Comparison of ENCODE assay signal across 8 cellular contexts in genomic region chr3:99499235-99499798, GRCh38.
A peak's percentile ranks its signal among the peaks of the same experiment; 100 is the strongest.
DNase-seq lines count a peak whose midpoint lies in the region; ATAC-seq and TF ChIP-seq lines count a peak whose summit lies in the region.

No MANE protein-coding gene starts in this region.

- H3K4me1 Mint-ChIP-seq in naive thymus-derived CD8-positive, alpha-beta T cell, result no peaks in the 10 kb centered on the region

- H3K9me3 Mint-ChIP-seq in naive thymus-derived CD8-positive, alpha-beta T cell, result peaks cover 0 to 6% (median 0%) of the 10 kb centered on the region in 9 donors

- H3K36me3 ChIP-seq in mammary epithelial cell (ENCODE audit: insufficient read depth, low read length) (no peaks in the 10 kb centered on the region), liver (ENCODE audit: control insufficient read depth in 4 of 4, insufficient read depth in 3 of 4, low read depth in 1 of 4, low read length in 3 of 4) (no peaks in the 10 kb centered on the region)

- POLR2A ChIA-PET in naive thymus-derived CD8-positive, alpha-beta T cell (lab: Charles Lee), result no interaction called here

- in situ Hi-C loops in mammary epithelial cell (cut with MboI; ENCODE audit: low sequenced_read_pairs in 2 of 2), result no loop called here

- dilution Hi-C loops in mammary epithelial cell (cut with HindIII; ENCODE audit: low sequenced_read_pairs), result no loop called here

- no peaks in the 10 kb centered on the region for H4K20me1 ChIP-seq in mammary epithelial cell (ENCODE audit: insufficient read depth, low read length)

- H3K27ac Mint-ChIP-seq in naive thymus-derived CD8-positive, alpha-beta T cell, result no peak overlapping the region

- CTCF ChIA-PET in mammary epithelial cell (lab: Charles Lee; ENCODE audit: low non-redundant PET), result interaction anchor here (0.6 to 1.1 kb wide), 3 partner anchors 138 to 480 kb away, joined by 4 to 29 read pairs (median 6); no protein-coding TSS in a partner anchor

- no peaks in the 10 kb centered on the region for H3K27me3 ChIP-seq in mammary epithelial cell (ENCODE audit: insufficient read depth, low read length)
- H3K27me3 ChIP-seq in liver (ENCODE audit: control insufficient read depth in 4 of 4, insufficient read depth in 4 of 4, low read length in 3 of 4), result no peaks in the 10 kb centered on the region

- H3K4me3 ChIP-seq in mammary epithelial cell (replicated peaks in 1 of 3; ENCODE audit: insufficient read depth in 1 of 3, low read depth in 2 of 3, low read length in 3 of 3) (no peak overlapping the region), liver (ENCODE audit: low read depth in 1 of 3, low read length in 3 of 3) (no peak overlapping the region)

- H3K4me1 ChIP-seq in mammary epithelial cell (ENCODE audit: insufficient read depth, low read length) (no peaks in the 10 kb centered on the region), liver (ENCODE audit: control insufficient read depth in 4 of 4, insufficient read depth in 4 of 4, low read length in 3 of 4) (no peaks in the 10 kb centered on the region)

- H3K36me3 Mint-ChIP-seq in naive thymus-derived CD8-positive, alpha-beta T cell, result no peaks in the 10 kb centered on the region

- BruUV-seq in mammary epithelial cell (replicated peaks; lab: Mats Ljungman, UMichigan), result no TSS peak

- no peak overlapping the region for H3K4me2 ChIP-seq in mammary epithelial cell (ENCODE audit: insufficient read depth, low read depth, low read length)

- no peaks in the 10 kb centered on the region for H3K79me2 ChIP-seq in mammary epithelial cell (ENCODE audit: insufficient read depth, low read length)

- 0% methylated on average over 1 of the region's 2 CpGs for WGBS in mammary epithelial cell (ENCODE audit: low coverage, missing lambda C conversion rate)
- 13% methylated on average over 2 of the region's 2 CpGs for WGBS in liver

- H3K27me3 Mint-ChIP-seq in naive thymus-derived CD8-positive, alpha-beta T cell, result no peaks in the 10 kb centered on the region

- DNase-seq in EH (ENCODE audit: low read depth), result peak; percentile 74
- DNase-seq in M059J (ENCODE audit: low read depth), result peak; percentile 74
- DNase-seq in mammary epithelial cell, result peak; percentile 28
- DNase-seq in naive thymus-derived CD8-positive, alpha-beta T cell, result no peak
- DNase-seq in central memory CD4-positive, alpha-beta T cell, result no peak
- no peak for DNase-seq in occipital lobe (lab: John Stamatoyannopoulos, UW)

- H3K27ac ChIP-seq in mammary epithelial cell (ENCODE audit: insufficient read depth, low read depth, low read length), result no peak overlapping the region
- H3K27ac ChIP-seq in liver (ENCODE audit: low read depth in 1 of 2, low read length in 2 of 2), result no peak overlapping the region

- intact Hi-C loops in mammary epithelial cell (cut with micrococcal nuclease), result loop anchor here (1.0 kb wide), 5 partner anchors 33 to 254 kb away; no protein-coding TSS in a partner anchor

- H3K4me3 Mint-ChIP-seq in naive thymus-derived CD8-positive, alpha-beta T cell, result no peak overlapping the region

- H3K9ac ChIP-seq in mammary epithelial cell (ENCODE audit: insufficient read depth, low read length) (no peak overlapping the region), liver (ENCODE audit: low read depth in 1 of 2, low read length in 2 of 2) (no peak overlapping the region)

- peak; percentile 84 to 88 for TF ChIP-seq CTCF in mammary epithelial cell (conservative IDR thresholded peaks at IDR 0.05 in 1 of 2, IDR thresholded peaks at IDR 0.05 in 1 of 2; ENCODE audit: extremely low read depth in 1 of 2, insufficient read depth in 1 of 2, low read depth in 1 of 2, low read length in 2 of 2)
- TF ChIP-seq CTCF in liver (IDR thresholded peaks at IDR 0.05; ENCODE audit: low read depth, low read length, missing input control), result peak; percentile 59

- H2AFZ ChIP-seq in mammary epithelial cell (ENCODE audit: low read depth, low read length), result peak overlapping the region; percentile 7

- H3K9me3 ChIP-seq in mammary epithelial cell (replicated peaks; ENCODE audit: insufficient read depth, low read length) (no peaks in the 10 kb centered on the region), liver (ENCODE audit: control insufficient read depth in 4 of 4, low read length in 3 of 4) (no peaks in the 10 kb centered on the region)

- ATAC-seq in GM21529 (IDR thresholded peaks at IDR 0.05; ENCODE audit: unreplicated experiment), result peak; percentile 55
- ATAC-seq in naive thymus-derived CD8-positive, alpha-beta T cell, result no peak

- peak; percentile 69 to 76 for TF ChIP-seq RAD21 in liver (IDR thresholded peaks at IDR 0.05)

TF ChIP-seq in liver, 16 proteins besides CTCF, POLR2A, EP300 and RAD21:
- TF ChIP-seq HNF4G (IDR thresholded peaks at IDR 0.05), result no peak
- no peak for TF ChIP-seq REST (IDR thresholded peaks at IDR 0.05)
- TF ChIP-seq, protein P1, sequence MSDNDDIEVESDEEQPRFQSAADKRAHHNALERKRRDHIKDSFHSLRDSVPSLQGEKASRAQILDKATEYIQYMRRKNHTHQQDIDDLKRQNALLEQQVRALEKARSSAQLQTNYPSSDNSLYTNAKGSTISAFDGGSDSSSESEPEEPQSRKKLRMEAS (IDR thresholded peaks at IDR 0.05), result no peak
- TF ChIP-seq, protein P2, sequence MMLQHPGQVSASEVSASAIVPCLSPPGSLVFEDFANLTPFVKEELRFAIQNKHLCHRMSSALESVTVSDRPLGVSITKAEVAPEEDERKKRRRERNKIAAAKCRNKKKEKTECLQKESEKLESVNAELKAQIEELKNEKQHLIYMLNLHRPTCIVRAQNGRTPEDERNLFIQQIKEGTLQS (IDR thresholded peaks at IDR 0.05), result no peak
- no peak for TF ChIP-seq NR2F2 (IDR thresholded peaks at IDR 0.05)

Comparison
In these comparisons a context has a peak if more than half of its experiments do, and no peak if none do; other contexts are left out.
1. DNase-seq: peak in EH (single experiment), M059J (single experiment) and mammary epithelial cell (single experiment); none in naive thymus-derived CD8-positive, alpha-beta T cell (0 of 10), central memory CD4-positive, alpha-beta T cell (single experiment) and occipital lobe (single experiment).